1 cellular context compared by ENCODE assay signal in genomic region chr12:114904254-114905003, GRCh38.
TF ChIP-seq lines count a peak whose summit lies in the region.

No MANE protein-coding gene starts in this region.

TF ChIP-seq in SK-N-SH treated with all-trans-retinoic acid at 6 μM for 48 hours, 23 proteins besides CTCF, POLR2A, EP300 and RAD21 (continued from another document):
- TF ChIP-seq CSRNP3 (CRISPR knock-in tag; IDR thresholded peaks at IDR 0.05): no peak
- TF ChIP-seq ZFP3 (CRISPR knock-in tag; IDR thresholded peaks at IDR 0.05): no peak
- no peak for TF ChIP-seq ZNF8 (CRISPR knock-in tag; IDR thresholded peaks at IDR 0.05)
- TF ChIP-seq TSHZ2 (CRISPR knock-in tag; IDR thresholded peaks at IDR 0.05): no peak
- TF ChIP-seq RARB (CRISPR knock-in tag; IDR thresholded peaks at IDR 0.05): no peak
- TF ChIP-seq ZFP30 (CRISPR knock-in tag; IDR thresholded peaks at IDR 0.05): no peak
- TF ChIP-seq GLIS3 (CRISPR knock-in tag; IDR thresholded peaks at IDR 0.05): no peak
- no peak for TF ChIP-seq ZNF565 (CRISPR knock-in tag; conservative IDR thresholded peaks at IDR 0.05; ENCODE audit: low read depth)
- TF ChIP-seq, protein P1, sequence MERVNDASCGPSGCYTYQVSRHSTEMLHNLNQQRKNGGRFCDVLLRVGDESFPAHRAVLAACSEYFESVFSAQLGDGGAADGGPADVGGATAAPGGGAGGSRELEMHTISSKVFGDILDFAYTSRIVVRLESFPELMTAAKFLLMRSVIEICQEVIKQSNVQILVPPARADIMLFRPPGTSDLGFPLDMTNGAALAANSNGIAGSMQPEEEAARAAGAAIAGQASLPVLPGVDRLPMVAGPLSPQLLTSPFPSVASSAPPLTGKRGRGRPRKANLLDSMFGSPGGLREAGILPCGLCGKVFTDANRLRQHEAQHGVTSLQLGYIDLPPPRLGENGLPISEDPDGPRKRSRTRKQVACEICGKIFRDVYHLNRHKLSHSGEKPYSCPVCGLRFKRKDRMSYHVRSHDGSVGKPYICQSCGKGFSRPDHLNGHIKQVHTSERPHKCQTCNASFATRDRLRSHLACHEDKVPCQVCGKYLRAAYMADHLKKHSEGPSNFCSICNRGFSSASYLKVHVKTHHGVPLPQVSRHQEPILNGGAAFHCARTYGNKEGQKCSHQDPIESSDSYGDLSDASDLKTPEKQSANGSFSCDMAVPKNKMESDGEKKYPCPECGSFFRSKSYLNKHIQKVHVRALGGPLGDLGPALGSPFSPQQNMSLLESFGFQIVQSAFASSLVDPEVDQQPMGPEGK (CRISPR knock-in tag; IDR thresholded peaks at IDR 0.05; ENCODE audit: borderline replicate concordance): no peak
- TF ChIP-seq ZNF70 (CRISPR knock-in tag; IDR thresholded peaks at IDR 0.05): no peak
- TF ChIP-seq ESRRG (CRISPR knock-in tag; IDR thresholded peaks at IDR 0.05): no peak
- no peak for TF ChIP-seq ISL1 (CRISPR knock-in tag; IDR thresholded peaks at IDR 0.05)
- no peak for TF ChIP-seq CSDC2 (CRISPR knock-in tag; IDR thresholded peaks at IDR 0.05)
- TF ChIP-seq SNAI2 (CRISPR knock-in tag; IDR thresholded peaks at IDR 0.05): no peak
